9 cellular contexts compared by ENCODE assay signal in the genomic region with DNA sequence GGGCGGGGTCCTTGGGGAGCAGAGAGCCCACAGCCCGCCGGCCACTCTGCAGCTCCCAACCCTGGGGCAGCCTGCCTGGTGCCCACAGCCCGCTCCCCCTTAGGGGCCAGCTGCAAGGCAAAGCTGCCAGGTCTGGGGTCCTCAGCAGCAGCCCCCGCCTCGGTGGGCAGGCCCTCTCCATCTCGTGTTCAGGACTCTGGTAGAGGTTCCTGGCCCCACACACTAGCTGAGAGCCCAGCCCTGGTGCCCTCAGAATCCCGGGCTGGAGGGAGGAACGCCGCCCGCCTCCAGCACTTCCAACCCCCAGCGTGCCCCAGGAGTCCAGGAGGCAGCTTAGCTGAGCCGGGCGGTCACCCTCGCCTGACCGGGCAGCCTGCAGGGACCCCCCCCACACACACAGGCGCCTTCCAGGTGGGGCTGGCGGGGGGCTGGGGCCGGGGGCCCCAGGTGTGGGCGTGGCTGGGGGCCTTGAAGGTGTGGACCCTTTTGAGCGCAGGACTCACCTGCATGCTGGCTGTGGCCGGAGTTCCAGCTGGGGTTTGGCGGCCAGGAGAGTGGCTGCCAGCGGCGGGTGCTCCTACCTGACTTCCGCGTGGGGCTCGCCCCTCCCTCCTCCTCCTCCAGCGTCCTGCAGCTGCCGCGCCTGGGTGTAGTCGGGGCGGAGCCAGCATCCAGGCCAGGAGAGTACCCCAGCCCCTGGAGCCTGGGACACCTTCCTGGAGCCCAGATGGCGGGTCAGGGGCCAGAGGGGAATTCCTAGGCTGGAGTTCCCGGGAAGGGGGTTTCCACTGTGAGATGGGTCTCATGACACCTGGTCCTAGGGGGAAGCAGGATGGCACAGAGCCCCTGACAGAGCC. TPM values are rescaled to one million over a fixed set of nuclear protein-coding genes. Genes with fewer than 3 reads are reported as not detected.
DNase-seq lines count a peak whose midpoint lies in the region; ATAC-seq and TF ChIP-seq lines count a peak whose summit lies in the region.
"Had no signal": no experiment of that assay in that cellular context is flagged by ENCODE, and none has a peak within 500 bp of the region (broad histone marks: within the 10 kb centered on the region; RNA-seq: fewer than 3 reads in every experiment).

A gene with protein sequence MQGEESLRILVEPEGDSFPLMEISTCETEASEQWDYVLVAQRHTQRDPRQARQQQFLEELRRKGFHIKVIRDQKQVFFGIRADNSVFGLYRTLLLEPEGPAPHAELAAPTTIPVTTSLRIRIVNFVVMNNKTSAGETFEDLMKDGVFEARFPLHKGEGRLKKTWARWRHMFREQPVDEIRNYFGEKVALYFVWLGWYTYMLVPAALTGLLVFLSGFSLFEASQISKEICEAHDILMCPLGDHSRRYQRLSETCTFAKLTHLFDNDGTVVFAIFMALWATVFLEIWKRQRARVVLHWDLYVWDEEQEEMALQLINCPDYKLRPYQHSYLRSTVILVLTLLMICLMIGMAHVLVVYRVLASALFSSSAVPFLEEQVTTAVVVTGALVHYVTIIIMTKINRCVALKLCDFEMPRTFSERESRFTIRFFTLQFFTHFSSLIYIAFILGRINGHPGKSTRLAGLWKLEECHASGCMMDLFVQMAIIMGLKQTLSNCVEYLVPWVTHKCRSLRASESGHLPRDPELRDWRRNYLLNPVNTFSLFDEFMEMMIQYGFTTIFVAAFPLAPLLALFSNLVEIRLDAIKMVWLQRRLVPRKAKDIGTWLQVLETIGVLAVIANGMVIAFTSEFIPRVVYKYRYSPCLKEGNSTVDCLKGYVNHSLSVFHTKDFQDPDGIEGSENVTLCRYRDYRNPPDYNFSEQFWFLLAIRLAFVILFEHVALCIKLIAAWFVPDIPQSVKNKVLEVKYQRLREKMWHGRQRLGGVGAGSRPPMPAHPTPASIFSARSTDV (minus strand): TSS at position 594 of the 857 bp plus-strand sequence. CDS start 85 bp downstream, at position 509.

- peak within 1 kb of the TSS; percentile 89 for H3K4me3 Mint-ChIP-seq in T-helper 17 cell
- H3K4me3 Mint-ChIP-seq in central memory CD8-positive, alpha-beta T cell = peak within 1 kb of the TSS; percentile 63

- intact Hi-C loops in psoas muscle (cut with DNase I) (no loop called here), A673 (cut with micrococcal nuclease; ENCODE audit: unreplicated experiment) (loop anchor here (10.0 kb wide), 1 partner anchor 237 kb away; a partner anchor contains a TSS)

- H3K27ac ChIP-seq in HUES48 (ENCODE audit: low read depth, low read length) (no peak within 1 kb of the TSS), psoas muscle (no peak within 1 kb of the TSS), A673 (ENCODE audit: low read depth, low read length, poor library complexity, severe bottlenecking) (no peak within 1 kb of the TSS), substantia nigra (ENCODE audit: low read depth, low read length, poor library complexity, severe bottlenecking) (no peak within 1 kb of the TSS)

- H3K36me3 ChIP-seq in HUES48 (ENCODE audit: control insufficient read depth, insufficient read depth, low read length) (no peaks in the 10 kb centered on the region), psoas muscle (ENCODE audit: insufficient read depth in 1 of 2, low read depth in 1 of 2) (no peaks in the 10 kb centered on the region), A673 (ENCODE audit: insufficient read depth, low read length, poor library complexity, severe bottlenecking) (no peaks in the 10 kb centered on the region)

- H3K4me1 ChIP-seq in HUES48 (ENCODE audit: control insufficient read depth, insufficient read depth, low read length) (no peaks in the 10 kb centered on the region; the same call in 1 of the 2 replicates), psoas muscle (no peaks in the 10 kb centered on the region), A673 (ENCODE audit: insufficient read depth, low read length, poor library complexity, severe bottlenecking) (peaks cover 4% of the 10 kb centered on the region)

- no peaks in the 10 kb centered on the region for H3K9me3 Mint-ChIP-seq in central memory CD8-positive, alpha-beta T cell

- TF ChIP-seq CTCF in psoas muscle (IDR thresholded peaks at IDR 0.05) = no peak
- no peak for TF ChIP-seq CTCF in A673 (conservative IDR thresholded peaks at IDR 0.05; ENCODE audit: low read depth, low read length)

- H3K27ac Mint-ChIP-seq in T-helper 17 cell = no peak within 1 kb of the TSS
- no peak within 1 kb of the TSS for H3K27ac Mint-ChIP-seq in central memory CD8-positive, alpha-beta T cell (ENCODE audit: low read depth)

- H3K4me3 ChIP-seq in HUES48 (ENCODE audit: low read depth, low read length) (peak within 1 kb of the TSS; percentile 46; the same call in 1 of the 2 replicates), psoas muscle (no peak within 1 kb of the TSS), A673 (ENCODE audit: low read depth, low read length, poor library complexity, severe bottlenecking) (no peak within 1 kb of the TSS)

- no TSS peak for BruUV-seq in A673 (replicated peaks; lab: Mats Ljungman, UMichigan)

- CTCF ChIA-PET in A673 (lab: Charles Lee) = no interaction called here

- peaks cover 21% of the 10 kb centered on the region for H3K4me1 Mint-ChIP-seq in T-helper 17 cell
- peaks cover 31% of the 10 kb centered on the region for H3K4me1 Mint-ChIP-seq in central memory CD8-positive, alpha-beta T cell

- ATAC-seq in GM18868 (IDR thresholded peaks at IDR 0.05; ENCODE audit: unreplicated experiment) = peak; percentile 76
- ATAC-seq in T-helper 17 cell = peak; percentile 92
- ATAC-seq in central memory CD8-positive, alpha-beta T cell (replicated peaks; ENCODE audit: extremely low read depth, poor library complexity, severe bottlenecking) = peak; percentile 82
- ATAC-seq in psoas muscle = no peak
- no peak for ATAC-seq in GM21526 (IDR thresholded peaks at IDR 0.05; ENCODE audit: low FRiP score, unreplicated experiment)

- no peaks in the 10 kb centered on the region for H3K27me3 Mint-ChIP-seq in T-helper 17 cell
- H3K27me3 Mint-ChIP-seq in central memory CD8-positive, alpha-beta T cell = no peaks in the 10 kb centered on the region

- 12 to 14% (median 13%) methylated on average over 29 to 35 of the region's 35 CpGs for WGBS in psoas muscle, 3 donors

- no peaks in the 10 kb centered on the region for H3K27me3 ChIP-seq in HUES48 (ENCODE audit: control insufficient read depth, insufficient read depth, low read length)
- H3K27me3 ChIP-seq in psoas muscle (ENCODE audit: insufficient read depth in 3 of 3, low read length in 2 of 3) = peaks cover 0 to 53% (median 26%) of the 10 kb centered on the region in 3 donors
- no peaks in the 10 kb centered on the region for H3K27me3 ChIP-seq in A673 (replicated peaks; ENCODE audit: insufficient read depth, low read depth, low read length, poor library complexity)

- H3K9ac ChIP-seq in HUES48 (ENCODE audit: low read depth, low read length) = no peak within 1 kb of the TSS

- H3K9me3 ChIP-seq in HUES48 (ENCODE audit: control insufficient read depth, insufficient read depth, low read length) (peaks cover 5% of the 10 kb centered on the region; the same call in 1 of the 2 replicates), T-helper 17 cell (ENCODE audit: control insufficient read depth, low read length, poor library complexity, severe bottlenecking) (no peaks in the 10 kb centered on the region), psoas muscle (no peaks in the 10 kb centered on the region), A673 (ENCODE audit: low read depth, low read length, poor library complexity, severe bottlenecking) (no peaks in the 10 kb centered on the region)

- no peaks in the 10 kb centered on the region for H3K36me3 Mint-ChIP-seq in T-helper 17 cell (ENCODE audit: low read depth)
- H3K36me3 Mint-ChIP-seq in central memory CD8-positive, alpha-beta T cell (ENCODE audit: insufficient read depth) = peaks cover 2% of the 10 kb centered on the region

- POLR2A ChIA-PET in A673 (lab: Charles Lee; ENCODE audit: low non-redundant PET) = no interaction called here

- peak; percentile 51 to 65 (median 65) for DNase-seq in T-helper 17 cell
- no peak for DNase-seq in central memory CD8-positive, alpha-beta T cell (ENCODE audit: low spot score in 2 of 2)
- DNase-seq in psoas muscle = peak; percentile 16 to 46
- no peak for DNase-seq in A673 (ENCODE audit: low spot score)
- no peak for DNase-seq in substantia nigra (lab: John Stamatoyannopoulos, UW)

RNA-seq across cellular contexts. Expression of the gene that starts here (rescaled TPM):
- total RNA-seq in T-helper 17 cell (100 to 1,000 TPM; 131 to 165 TPM), psoas muscle (under 1 TPM in 3 of 4 donors, not detected in 1; 0.09 to 0.59 (median 0.46) TPM), A673 (2021) (0.26 TPM in 1 of 2 replicates, not detected in the other)
- polyA plus RNA-seq in psoas muscle = under 1 TPM; 0.10 to 0.15 (median 0.10) TPM
- total RNA-seq: SK-MEL-5 had no signal

Comparison
In these comparisons a context has a peak if more than half of its experiments do, and no peak if none do; other contexts are left out.
1. RNA of the gene that starts here (total RNA-seq): 131 to 165 TPM in T-helper 17 cell; 0.09 to 0.59 TPM in psoas muscle and 0.26 TPM in A673; every median in the first group is over 10 times any median in the second.
2. Peak in DNase-seq in psoas muscle; RNA of the gene not detected or under 1 TPM.
3. ATAC-seq: peak in GM18868 (single experiment), T-helper 17 cell (single experiment) and central memory CD8-positive, alpha-beta T cell (single experiment); none in psoas muscle (0 of 4) and GM21526 (single experiment).
4. DNase-seq: peak in T-helper 17 cell (3 of 3); none in central memory CD8-positive, alpha-beta T cell (0 of 2), A673 (single experiment) and substantia nigra (0 of 49).